Comparison of ENCODE assay signal across 9 cellular contexts in genomic region chr1:111471012-111471411, GRCh38. TPM values are rescaled to one million over a fixed set of nuclear protein-coding genes. Genes with fewer than 3 reads are reported as not detected.
DNase-seq lines count a peak whose midpoint lies in the region; ATAC-seq and TF ChIP-seq lines count a peak whose summit lies in the region.
"Had no signal": no experiment of that assay in that cellular context is flagged by ENCODE, and none has a peak within 500 bp of the region (broad histone marks: within the 10 kb centered on the region; RNA-seq: fewer than 3 reads in every experiment).

No MANE protein-coding gene starts in this region.

- H3K4me3 ChIP-seq in lower lobe of right lung = peak overlapping the region; percentile 5
- no peak overlapping the region for H3K4me3 ChIP-seq in thyroid gland (replicated peaks in 1 of 3)

- ATAC-seq in lower lobe of right lung (peak; percentile 89 to 93), HG02981 (IDR thresholded peaks at IDR 0.05; ENCODE audit: unreplicated experiment) (no peak), HG02870 (IDR thresholded peaks at IDR 0.05; ENCODE audit: unreplicated experiment) (no peak)

- H3K36me3 ChIP-seq in lower lobe of right lung (peaks cover 22% of the 10 kb centered on the region), thyroid gland (peaks cover 0 to 4% of the 10 kb centered on the region in 2 donors)

- no peaks in the 10 kb centered on the region for H3K27me3 ChIP-seq in lower lobe of right lung (ENCODE audit: low read depth)
- H3K27me3 ChIP-seq in thyroid gland = no peaks in the 10 kb centered on the region

- no peak for TF ChIP-seq CTCF in lower lobe of right lung (IDR thresholded peaks at IDR 0.05)
- no peak for TF ChIP-seq CTCF in thyroid gland (IDR thresholded peaks at IDR 0.05)
- TF ChIP-seq CTCF in GM10266 (IDR thresholded peaks at IDR 0.05; ENCODE audit: control insufficient read depth, insufficient read depth, low read depth, missing control alignments) = no peak

- H3K9me3 ChIP-seq in lower lobe of right lung (no peaks in the 10 kb centered on the region), thyroid gland (no peaks in the 10 kb centered on the region)

- DNase-seq in activated CD8-positive, alpha-beta memory T cell treated with anti-CD3 and anti-CD28 coated beads for 4 hours (ENCODE audit: low read depth in 2 of 2) = peak; percentile 34 to 57
- no peak for DNase-seq in activated CD8-positive, alpha-beta memory T cell treated with anti-CD3 and anti-CD28 coated beads, Interleukin-2, amount 50 U/mL, for 48 hours
- peak; percentile 51 for DNase-seq in activated CD8-positive, alpha-beta memory T cell treated with anti-CD3 and anti-CD28 coated beads, Interleukin-2, amount 50 U/mL, for 1 hour (ENCODE audit: extremely low read depth)
- DNase-seq in lower lobe of right lung = peak; percentile 80
- peak; percentile 11 to 14 for DNase-seq in thyroid gland
- no peak for DNase-seq in GM10266 (ENCODE audit: extremely low spot score)
- DNase-seq: IMR-90 had no signal

- no peak for TF ChIP-seq POLR2A in thyroid gland (IDR thresholded peaks at IDR 0.05)

- intact Hi-C loops in lower lobe of right lung (cut with DNase I) (no loop called here), thyroid gland (cut with DNase I) (no loop called here)

- H3K4me1 ChIP-seq in lower lobe of right lung = peaks cover 24% of the 10 kb centered on the region
- no peaks in the 10 kb centered on the region for H3K4me1 ChIP-seq in thyroid gland

- H3K27ac ChIP-seq in lower lobe of right lung = peak overlapping the region; percentile 71
- H3K27ac ChIP-seq in thyroid gland = no peak overlapping the region

- 64 to 73% methylated on average over 3 of the region's 3 CpGs for WGBS in thyroid gland, 2 donors

RNA-seq across cellular contexts. Expression of gene C1orf162, which starts 2.8 kb away (rescaled TPM):
- total RNA-seq in lower lobe of right lung (135 TPM), thyroid gland (10 to 100 TPM in 1 of 4 donors, 1 to 10 TPM in 3; 2.5 to 23.6 (median 6.5) TPM)
- total RNA-seq: IMR-90 had no signal

RNA-seq across cellular contexts. Expression of gene ATP5PB, which starts 21.7 kb away (rescaled TPM):
- total RNA-seq in lower lobe of right lung = 157 TPM
- total RNA-seq in thyroid gland = 100 to 1,000 TPM; 128 to 252 (median 193) TPM

RNA-seq across cellular contexts. Expression of gene WDR77, which starts 22.0 kb away (rescaled TPM):
- total RNA-seq in lower lobe of right lung (15.1 TPM), thyroid gland (10 to 100 TPM; 19.5 to 36.1 (median 26.3) TPM)

RNA-seq across cellular contexts. Expression of gene ADORA3, which starts 32.4 kb away (rescaled TPM):
- 10.3 TPM for total RNA-seq in lower lobe of right lung
- 1 to 10 TPM; 2.3 to 7.7 (median 3.4) TPM for total RNA-seq in thyroid gland
- total RNA-seq: IMR-90 had no signal

RNA-seq across cellular contexts. Expression of gene TMIGD3, which starts 32.4 kb away (rescaled TPM):
- total RNA-seq in lower lobe of right lung = 9.0 TPM
- total RNA-seq in thyroid gland = 1 to 10 TPM in 1 of 4 donors, under 1 TPM in 1, not detected in 2; 0.89 to 8.7 TPM

Comparison
In these comparisons a context has a peak if more than half of its experiments do, and no peak if none do; other contexts are left out.
1. DNase-seq: peak in activated CD8-positive, alpha-beta memory T cell treated with anti-CD3 and anti-CD28 coated beads for 4 hours (2 of 2), activated CD8-positive, alpha-beta memory T cell treated with anti-CD3 and anti-CD28 coated beads, Interleukin-2, amount 50 U/mL, for 1 hour (single experiment), lower lobe of right lung (single experiment) and thyroid gland (2 of 2); none in activated CD8-positive, alpha-beta memory T cell treated with anti-CD3 and anti-CD28 coated beads, Interleukin-2, amount 50 U/mL, for 48 hours (single experiment) and GM10266 (single experiment).
2. ATAC-seq: peak in lower lobe of right lung (2 of 2); none in HG02981 (single experiment) and HG02870 (single experiment).